ENCODE assay signal across 10 cellular contexts in the genomic region with DNA sequence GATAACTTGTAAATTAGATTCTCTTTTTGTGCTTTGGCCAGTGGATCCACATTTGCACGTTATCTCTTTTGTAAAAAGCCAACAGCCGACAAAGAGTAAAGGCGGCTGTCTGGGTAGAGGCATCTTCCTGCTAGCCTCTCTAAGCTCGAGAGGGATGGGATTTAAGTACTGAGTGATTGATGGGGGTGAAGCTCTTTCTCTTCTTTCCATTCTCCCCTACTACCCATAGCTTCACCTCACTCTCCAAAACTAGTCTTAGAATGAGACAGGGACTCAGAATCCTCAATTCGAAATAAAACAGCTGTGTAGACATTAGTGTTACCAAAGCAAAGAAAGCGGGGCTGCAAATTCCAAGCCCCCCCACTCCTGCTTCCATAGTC.
DNase-seq lines count a peak whose midpoint lies in the region; ATAC-seq and TF ChIP-seq lines count a peak whose summit lies in the region.
"Had no signal": no experiment of that assay in that cellular context is flagged by ENCODE, and none has a peak within 500 bp of the region (broad histone marks: within the 10 kb centered on the region; RNA-seq: fewer than 3 reads in every experiment).

No MANE protein-coding gene starts in this region.

- peaks cover 45% of the 10 kb centered on the region for H3K4me1 Mint-ChIP-seq in activated T-cell treated with anti-CD3 and anti-CD28 coated beads, Interleukin-2, amount 50 U/mL, for 24 hours (ENCODE audit: low read depth)

- H3K4me3 ChIP-seq in RWPE2 (ENCODE audit: severe bottlenecking) = peak overlapping the region; percentile 82
- peak overlapping the region; percentile 69 to 91 for H3K4me3 ChIP-seq in foreskin fibroblast (ENCODE audit: low read depth in 1 of 2, low read length in 2 of 2)
- peak overlapping the region; percentile 84 to 96 for H3K4me3 ChIP-seq in stomach smooth muscle (ENCODE audit: low read length in 2 of 2)
- H3K4me3 ChIP-seq: suprapubic skin had no signal

- H3K9ac ChIP-seq in stomach smooth muscle (ENCODE audit: low read length in 2 of 2) = peak overlapping the region in 1 of 2 donors; percentile 87

- no peak overlapping the region for H3K27ac Mint-ChIP-seq in activated T-cell treated with anti-CD3 and anti-CD28 coated beads, Interleukin-2, amount 50 U/mL, for 24 hours

- DNase-seq in activated T-cell treated with anti-CD3 and anti-CD28 coated beads, Interleukin-2, amount 50 U/mL, for 24 hours = no peak
- DNase-seq in activated T-cell treated with anti-CD3 and anti-CD28 coated beads, Interleukin-2, amount 50 U/mL, for 1 hour = no peak
- no peak for DNase-seq in RWPE2 (ENCODE audit: low spot score)
- no peak for DNase-seq in foreskin fibroblast
- DNase-seq in activated CD4-positive, CD25-positive, alpha-beta regulatory T cell treated with anti-CD3 and anti-CD28 coated beads, Interleukin-2, amount 50 U/mL, for 72 hours = no peak
- DNase-seq: dorsolateral prefrontal cortex had no signal

- H3K27me3 Mint-ChIP-seq in activated T-cell treated with anti-CD3 and anti-CD28 coated beads, Interleukin-2, amount 50 U/mL, for 24 hours = no peaks in the 10 kb centered on the region

- H3K9me3 ChIP-seq in RWPE2 (ENCODE audit: severe bottlenecking) = no peaks in the 10 kb centered on the region
- no peaks in the 10 kb centered on the region for H3K9me3 ChIP-seq in stomach smooth muscle (ENCODE audit: control insufficient read depth in 2 of 2, low read length in 2 of 2)
- H3K9me3 ChIP-seq: suprapubic skin had no signal

- peaks cover 32% of the 10 kb centered on the region for H3K36me3 Mint-ChIP-seq in activated T-cell treated with anti-CD3 and anti-CD28 coated beads, Interleukin-2, amount 50 U/mL, for 24 hours (ENCODE audit: low read depth)

- ATAC-seq in RWPE2 (ENCODE audit: low read depth) = no peak
- ATAC-seq in HG03521 (IDR thresholded peaks at IDR 0.05; ENCODE audit: unreplicated experiment) = no peak
- no peak for ATAC-seq in GM21381 (IDR thresholded peaks at IDR 0.05; ENCODE audit: unreplicated experiment)

- H3K27ac ChIP-seq in RWPE2 (ENCODE audit: poor library complexity, severe bottlenecking) (peak overlapping the region; percentile 70), stomach smooth muscle (ENCODE audit: low read length) (peak overlapping the region; percentile 3)
- H3K27ac ChIP-seq: suprapubic skin had no signal

- peaks cover 32% of the 10 kb centered on the region for H3K4me1 ChIP-seq in RWPE2 (ENCODE audit: insufficient read depth, poor library complexity, severe bottlenecking)
- peaks cover 14% of the 10 kb centered on the region for H3K4me1 ChIP-seq in stomach smooth muscle (ENCODE audit: control insufficient read depth, insufficient read depth, low read length)

- TF ChIP-seq CTCF in RWPE2 (IDR thresholded peaks at IDR 0.05; ENCODE audit: poor library complexity, severe bottlenecking) (no peak), foreskin fibroblast (IDR thresholded peaks at IDR 0.05; ENCODE audit: low read depth, low read length) (no peak)

- no peaks in the 10 kb centered on the region for H3K9me3 Mint-ChIP-seq in activated T-cell treated with anti-CD3 and anti-CD28 coated beads, Interleukin-2, amount 50 U/mL, for 24 hours

- peaks cover 27% of the 10 kb centered on the region for H3K36me3 ChIP-seq in RWPE2 (ENCODE audit: low read depth)
- H3K36me3 ChIP-seq in stomach smooth muscle (ENCODE audit: control insufficient read depth in 2 of 2, insufficient read depth in 2 of 2, low read length in 2 of 2) = no peaks in the 10 kb centered on the region
- H3K36me3 ChIP-seq: suprapubic skin had no signal

- no peaks in the 10 kb centered on the region for H3K27me3 ChIP-seq in RWPE2 (ENCODE audit: insufficient read depth, poor library complexity, severe bottlenecking)
- H3K27me3 ChIP-seq in stomach smooth muscle (ENCODE audit: control insufficient read depth in 1 of 2, insufficient read depth in 2 of 2, low read length in 2 of 2) = no peaks in the 10 kb centered on the region
- H3K27me3 ChIP-seq: dorsolateral prefrontal cortex, suprapubic skin had no signal

- H3K4me3 Mint-ChIP-seq in activated T-cell treated with anti-CD3 and anti-CD28 coated beads, Interleukin-2, amount 50 U/mL, for 24 hours = peak overlapping the region; percentile 11
